In the genomic region with DNA sequence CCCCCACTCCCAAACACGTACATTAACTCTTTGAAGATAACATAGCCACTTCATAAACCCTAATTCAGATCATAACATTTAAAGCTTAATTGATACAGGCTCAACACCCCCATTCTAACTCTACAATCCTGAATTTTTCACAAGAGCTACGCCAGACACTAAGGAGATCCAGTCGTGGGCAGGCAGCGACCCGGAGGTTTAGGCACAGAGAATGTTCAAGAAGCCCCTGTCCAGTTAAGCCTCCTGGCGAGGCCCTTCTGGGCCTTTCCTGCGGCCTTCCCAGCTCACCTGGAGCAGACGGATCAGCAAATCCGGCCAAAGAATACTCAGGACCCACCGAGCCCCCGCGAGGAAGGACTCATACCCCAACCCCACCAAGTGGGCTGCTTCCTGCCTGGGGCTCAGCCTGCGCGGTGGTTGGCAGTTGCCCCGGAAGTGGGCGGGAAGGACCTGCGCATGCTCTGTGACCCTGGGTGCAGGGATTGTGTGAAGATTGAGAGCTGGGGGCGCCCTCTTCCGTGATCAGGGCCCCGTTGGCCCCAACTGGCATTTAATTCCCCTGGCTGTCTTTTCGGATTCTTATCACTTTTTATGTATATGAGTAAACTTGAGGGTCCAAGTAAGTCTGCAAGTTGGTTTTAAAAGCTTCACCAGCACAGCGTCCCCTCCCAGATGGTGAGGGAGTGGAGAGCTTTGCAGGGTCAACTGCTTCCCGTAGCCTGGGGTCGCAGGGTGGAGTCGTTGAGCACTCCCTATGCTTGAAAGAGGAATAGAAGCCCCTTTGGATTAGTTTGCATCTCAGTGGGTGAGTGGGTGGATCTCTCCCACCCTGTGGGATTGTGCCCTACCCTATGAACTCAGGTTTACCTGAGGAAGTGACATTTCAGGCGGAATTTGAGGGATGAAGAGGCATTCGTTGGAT, we compare ENCODE assay signal across 10 cellular contexts. TPM values are rescaled to one million over a fixed set of nuclear protein-coding genes. Genes with fewer than 3 reads are reported as not detected.
DNase-seq lines count a peak whose midpoint lies in the region; ATAC-seq lines count a peak whose summit lies in the region.
"Had no signal": no experiment of that assay in that cellular context is flagged by ENCODE, and none has a peak within 500 bp of the region (broad histone marks: within the 10 kb centered on the region; RNA-seq: fewer than 3 reads in every experiment).

A gene (minus strand): TSS at position 415 of the 922 bp plus-strand sequence. CDS start 7,655 bp downstream, outside the sequence.

- intact Hi-C loops in sciatic nerve (cut with DNase I) = no loop called here

- H3K36me3 Mint-ChIP-seq in activated T-cell treated with anti-CD3 and anti-CD28 coated beads, Interleukin-2, amount 50 U/mL, for 72 hours (ENCODE audit: insufficient read depth in 2 of 2) = peaks cover 0 to 2% of the 10 kb centered on the region in 2 donors

- H3K27me3 Mint-ChIP-seq in activated T-cell treated with anti-CD3 and anti-CD28 coated beads, Interleukin-2, amount 50 U/mL, for 72 hours (ENCODE audit: low read depth) = no peaks in the 10 kb centered on the region

- peak within 1 kb of the TSS; percentile 72 for H3K27ac Mint-ChIP-seq in activated T-cell treated with anti-CD3 and anti-CD28 coated beads, Interleukin-2, amount 50 U/mL, for 72 hours

- no peaks in the 10 kb centered on the region for H3K4me1 Mint-ChIP-seq in activated T-cell treated with anti-CD3 and anti-CD28 coated beads, Interleukin-2, amount 50 U/mL, for 72 hours (ENCODE audit: low read depth)

- H3K36me3 ChIP-seq in ACC112 (ENCODE audit: insufficient read depth, low read length) = no peaks in the 10 kb centered on the region
- H3K36me3 ChIP-seq: BLaER1 treated with 17β-estradiol and CSF1 and Interleukin-3, amounts not matched to agents 10 nM and 100 nM had no signal

- peaks cover 23% of the 10 kb centered on the region for H3K79me2 ChIP-seq in ACC112 (ENCODE audit: control insufficient read depth, insufficient read depth, low read length, unreplicated experiment)

- in situ Hi-C loops in KBM-7 (cut with MboI; ENCODE audit: low pct_unique_long_range_greater_than_20kb, low sequenced_read_pairs) = no loop called here

- peaks cover 5% of the 10 kb centered on the region for H3K4me1 ChIP-seq in ACC112 (ENCODE audit: control insufficient read depth, insufficient read depth, low read length, unreplicated experiment)
- H3K4me1 ChIP-seq: BLaER1 treated with 17β-estradiol and CSF1 and Interleukin-3, amounts not matched to agents 10 nM and 100 nM had no signal

- H2AFZ ChIP-seq in ACC112 (ENCODE audit: low read length, unreplicated experiment) = peak within 1 kb of the TSS; percentile 98

- peak within 1 kb of the TSS; percentile 99 for H3K4me3 ChIP-seq in ACC112 (ENCODE audit: low read depth, low read length)
- H3K4me3 ChIP-seq: BLaER1 treated with 17β-estradiol and CSF1 and Interleukin-3, amounts not matched to agents 10 nM and 100 nM had no signal

- H3K27ac ChIP-seq in ACC112 (ENCODE audit: low read depth, low read length) = no peak within 1 kb of the TSS
- H3K27ac ChIP-seq: BLaER1 treated with 17β-estradiol and CSF1 and Interleukin-3, amounts not matched to agents 10 nM and 100 nM had no signal

- no peaks in the 10 kb centered on the region for H3K9me3 Mint-ChIP-seq in activated T-cell treated with anti-CD3 and anti-CD28 coated beads, Interleukin-2, amount 50 U/mL, for 72 hours

- ATAC-seq in GM19395 (IDR thresholded peaks at IDR 0.05; ENCODE audit: unreplicated experiment) (peak; percentile 100), HG03521 (IDR thresholded peaks at IDR 0.05; ENCODE audit: unreplicated experiment) (peak; percentile 99), sciatic nerve (peak; percentile 80)
- ATAC-seq in activated T-cell treated with anti-CD3 and anti-CD28 coated beads, Interleukin-2, amount 50 U/mL, for 72 hours (replicated peaks in 1 of 2) = peak; percentile 70 to 97

- no peaks in the 10 kb centered on the region for H3K27me3 ChIP-seq in ACC112 (ENCODE audit: insufficient read depth, low read length)
- H3K27me3 ChIP-seq: BLaER1 treated with 17β-estradiol and CSF1 and Interleukin-3, amounts not matched to agents 10 nM and 100 nM had no signal

- peak within 1 kb of the TSS; percentile 80 to 83 for H3K4me3 Mint-ChIP-seq in activated T-cell treated with anti-CD3 and anti-CD28 coated beads, Interleukin-2, amount 50 U/mL, for 72 hours

- DNase-seq in activated T-cell treated with anti-CD3 and anti-CD28 coated beads, Interleukin-2, amount 50 U/mL, for 72 hours = peak; percentile 34 to 67
- DNase-seq in foreskin melanocyte = peak; percentile 29
- DNase-seq in sciatic nerve (ENCODE audit: low spot score) = no peak
- no peak for DNase-seq in NCI-H82 treated with DMSO at 0.1 percent for 48 hours (lab: John Stamatoyannopoulos, UW; ENCODE audit: unreplicated experiment)
- DNase-seq in KBM-7 = no peak

RNA-seq across cellular contexts. Expression of the gene that starts here (rescaled TPM):
- 1 to 10 TPM; 1.2 to 1.8 TPM for total RNA-seq in activated T-cell treated with anti-CD3 and anti-CD28 coated beads, Interleukin-2, amount 50 U/mL, for 72 hours
- total RNA-seq in sciatic nerve = 0.62 TPM
- total RNA-seq: myocyte had no signal

Comparison
In these comparisons a context has a peak if more than half of its experiments do, and no peak if none do; other contexts are left out.
1. Peak in ATAC-seq in sciatic nerve; RNA of the gene not detected or under 1 TPM.
2. DNase-seq: peak in activated T-cell treated with anti-CD3 and anti-CD28 coated beads, Interleukin-2, amount 50 U/mL, for 72 hours (2 of 2) and foreskin melanocyte (single experiment); none in sciatic nerve (single experiment), NCI-H82 treated with DMSO at 0.1 percent for 48 hours (single experiment) and KBM-7 (single experiment).
3. Peak in every context shown above with its lines, with median percentiles within 50 percentile points of each other: ATAC-seq.